12 cellular contexts compared by ENCODE assay signal in the genomic region with DNA sequence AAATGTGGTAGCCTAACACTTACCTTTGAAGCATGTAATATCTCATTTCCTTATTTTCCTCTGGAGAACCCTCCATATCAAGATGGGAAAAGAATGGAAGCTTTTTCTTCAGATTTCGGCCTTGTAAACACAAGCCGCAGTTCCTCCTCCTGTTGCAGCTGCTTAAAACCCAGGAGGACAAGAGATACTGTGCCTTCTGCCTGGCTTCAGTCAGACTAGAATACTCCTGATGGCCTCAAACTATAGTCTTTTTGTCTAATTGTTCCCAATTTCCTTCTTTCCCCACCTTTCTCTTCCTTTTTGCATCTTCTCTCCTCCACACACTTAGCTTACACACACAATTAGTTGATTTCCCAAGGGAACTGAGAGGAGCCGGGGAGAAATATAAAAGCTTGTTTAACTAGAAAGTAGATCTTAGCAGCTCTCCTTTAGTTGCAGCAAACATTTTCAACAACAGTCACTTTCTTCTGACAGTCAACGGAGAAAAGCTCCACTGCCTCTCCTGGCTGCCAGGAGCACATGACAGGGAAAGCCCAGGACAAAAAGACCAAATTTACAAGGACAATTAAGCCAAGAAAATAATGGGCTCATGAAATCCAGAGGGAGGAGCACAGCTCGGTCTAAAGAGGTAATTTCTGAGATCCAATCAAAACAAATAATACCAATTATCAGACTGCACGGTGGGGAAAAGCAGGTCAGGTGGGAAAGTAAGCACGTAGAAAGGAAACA.
DNase-seq lines count a peak whose midpoint lies in the region; ATAC-seq, FAIRE-seq and TF ChIP-seq lines count a peak whose summit lies in the region.
"Had no signal": no experiment of that assay in that cellular context is flagged by ENCODE, and none has a peak within 500 bp of the region (broad histone marks: within the 10 kb centered on the region; RNA-seq: fewer than 3 reads in every experiment).

No MANE protein-coding gene starts in this region.

- no peak overlapping the region for H3K4me2 ChIP-seq in K562 (ENCODE audit: insufficient read depth, low read length)

- H3K36me3 ChIP-seq in K562 (ENCODE audit: control insufficient read depth, insufficient read depth, low read length) (peaks cover 47% of the 10 kb centered on the region; the same call in 2 of the 3 replicates), suprapubic skin (peaks cover 3% of the 10 kb centered on the region)

- TF ChIP-seq EP300 in K562 (IDR thresholded peaks at IDR 0.05; ENCODE audit: low read length) = no peak
- no peak for TF ChIP-seq EP300 in suprapubic skin (IDR thresholded peaks at IDR 0.05)

- H3K4me1 ChIP-seq in K562 (replicated peaks in 1 of 2; ENCODE audit: control insufficient read depth in 2 of 2, insufficient read depth in 2 of 2, low read length in 2 of 2) = peaks cover 0 to 11% of the 10 kb centered on the region in 2 experiments; a peak in 4 of 5 replicates
- peaks cover 31% of the 10 kb centered on the region for H3K4me1 ChIP-seq in suprapubic skin

- no peak for TF ChIP-seq RAD21 in K562 (CRISPR knock-in tag; conservative IDR thresholded peaks at IDR 0.05 in 1 of 2, IDR thresholded peaks at IDR 0.05 in 1 of 2)

- no peak overlapping the region for H2AFZ ChIP-seq in K562 (ENCODE audit: low read depth, low read length)

- TF ChIP-seq POLR2A in K562 (conservative IDR thresholded peaks at IDR 0.05) = no peak; the same call in 1 of the 2 replicates
- no peak for TF ChIP-seq POLR2A in suprapubic skin (IDR thresholded peaks at IDR 0.05)

- 78% methylated on average over 7 of the region's 7 CpGs for WGBS in K562 (ENCODE audit: insufficient coverage, low coverage, missing lambda C conversion rate)
- 45% methylated on average over 7 of the region's 7 CpGs for WGBS in suprapubic skin

- TF ChIP-seq CTCF in K562 (IDR thresholded peaks at IDR 0.05 in 2 of 3, conservative IDR thresholded peaks at IDR 0.05 in 1 of 3; ENCODE audit: insufficient read depth in 2 of 3, low read depth in 1 of 3, low read length in 3 of 3) (no peak), suprapubic skin (IDR thresholded peaks at IDR 0.05) (no peak)

- H3K27ac ChIP-seq in K562 (ENCODE audit: extremely low read depth, low read depth, low read length) (peak overlapping the region; percentile 37; the same call in 2 of the 3 replicates), suprapubic skin (peak overlapping the region; percentile 57)
- H3K27ac ChIP-seq: coronary artery, HL-60 had no signal

- no peak overlapping the region for H3K4me3 ChIP-seq in K562
- H3K4me3 ChIP-seq in suprapubic skin = peak overlapping the region; percentile 4
- H3K4me3 ChIP-seq: coronary artery, lung had no signal

- H3K27me3 ChIP-seq in K562 (ENCODE audit: control insufficient read depth in 2 of 2, insufficient read depth in 2 of 2, low read length in 2 of 2) = no peaks in the 10 kb centered on the region
- no peaks in the 10 kb centered on the region for H3K27me3 ChIP-seq in suprapubic skin

- H3K9ac ChIP-seq in K562 (ENCODE audit: insufficient read depth in 1 of 2, low read depth in 2 of 2, low read length in 2 of 2) = no peak overlapping the region

- in situ Hi-C loops in K562 (cut with MboI) = no loop called here

- CTCF ChIA-PET in K562 (lab: Yijun Ruan, JAX; ENCODE audit: low intra/inter-chr PET ratio) = no interaction called here

- POLR2A ChIA-PET in K562 (lab: Yijun Ruan, JAX) = interaction anchor here (0.6 to 2.9 kb wide), 7 partner anchors 10 to 124 kb away, joined by 3 to 16 read pairs (median 4); no protein-coding TSS in a partner anchor

- no peaks in the 10 kb centered on the region for H4K20me1 ChIP-seq in K562 (replicated peaks; ENCODE audit: control insufficient read depth, insufficient read depth, low read length)

- intact Hi-C loops in K562 (cut with micrococcal nuclease) = no loop called here

- DNase-seq in NCI-H2107 treated with DMSO at 0.1 percent for 48 hours (lab: John Stamatoyannopoulos, UW; ENCODE audit: unreplicated experiment) = peak; percentile 58
- DNase-seq in NCI-H2107 (lab: John Stamatoyannopoulos, UW) = no peak
- DNase-seq in K562 (ENCODE audit: extremely low read depth in 1 of 4, low spot score in 3 of 4) = no peak
- peak; percentile 57 for DNase-seq in inferior parietal cortex (ENCODE audit: extremely low spot score)
- DNase-seq in suprapubic skin (ENCODE audit: low spot score in 2 of 2) = no peak
- no peak for DNase-seq in 8988T
- no peak for DNase-seq in NCI-H187 (lab: John Stamatoyannopoulos, UW)
- DNase-seq in SW 1271 (lab: John Stamatoyannopoulos, UW) = no peak
- DNase-seq: activated CD4-positive, alpha-beta T cell treated with anti-CD3 and anti-CD28 coated beads, Interleukin-2, amount 50 U/mL, for 48 hours had no signal

- H3K9me1 ChIP-seq in K562 (ENCODE audit: control insufficient read depth, insufficient read depth, low read length) = no peaks in the 10 kb centered on the region

- H3K9me3 ChIP-seq in K562 (replicated peaks; ENCODE audit: control insufficient read depth, insufficient read depth, low read depth, low read length) (no peaks in the 10 kb centered on the region), suprapubic skin (no peaks in the 10 kb centered on the region)

- no TSS peak for BruUV-seq in K562 (replicated peaks; lab: Mats Ljungman, UMichigan)

- peaks cover 71% of the 10 kb centered on the region for H3K79me2 ChIP-seq in K562 (ENCODE audit: control insufficient read depth, insufficient read depth, low read length)

- FAIRE-seq in K562 (lab: Jason Lieb, UNC) = no peak

- ATAC-seq in K562 = no peak

TF ChIP-seq in K562, 482 proteins besides CTCF, POLR2A, EP300 and RAD21 (continues in another document):
- TF ChIP-seq, protein P1, sequence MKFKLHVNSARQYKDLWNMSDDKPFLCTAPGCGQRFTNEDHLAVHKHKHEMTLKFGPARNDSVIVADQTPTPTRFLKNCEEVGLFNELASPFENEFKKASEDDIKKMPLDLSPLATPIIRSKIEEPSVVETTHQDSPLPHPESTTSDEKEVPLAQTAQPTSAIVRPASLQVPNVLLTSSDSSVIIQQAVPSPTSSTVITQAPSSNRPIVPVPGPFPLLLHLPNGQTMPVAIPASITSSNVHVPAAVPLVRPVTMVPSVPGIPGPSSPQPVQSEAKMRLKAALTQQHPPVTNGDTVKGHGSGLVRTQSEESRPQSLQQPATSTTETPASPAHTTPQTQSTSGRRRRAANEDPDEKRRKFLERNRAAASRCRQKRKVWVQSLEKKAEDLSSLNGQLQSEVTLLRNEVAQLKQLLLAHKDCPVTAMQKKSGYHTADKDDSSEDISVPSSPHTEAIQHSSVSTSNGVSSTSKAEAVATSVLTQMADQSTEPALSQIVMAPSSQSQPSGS (CRISPR knock-in tag; IDR thresholded peaks at IDR 0.05) = no peak
- TF ChIP-seq CBX5 (IDR thresholded peaks at IDR 0.05; ENCODE audit: borderline replicate concordance, low read depth) = no peak
- no peak for TF ChIP-seq PHTF2 (CRISPR knock-in tag; IDR thresholded peaks at IDR 0.05)
- TF ChIP-seq USF1 (CRISPR knock-in tag; IDR thresholded peaks at IDR 0.05) = no peak
- TF ChIP-seq UBTF (IDR thresholded peaks at IDR 0.05; ENCODE audit: borderline replicate concordance in 1 of 2, low read depth in 2 of 2, low read length in 2 of 2) = no peak
- TF ChIP-seq HIVEP1 (CRISPR knock-in tag; IDR thresholded peaks at IDR 0.05) = no peak

Comparison
In these comparisons a context has a peak if more than half of its experiments do, and no peak if none do; other contexts are left out.
1. DNase-seq: peak in NCI-H2107 treated with DMSO at 0.1 percent for 48 hours (single experiment) and inferior parietal cortex (single experiment); none in NCI-H2107 (single experiment), K562 (0 of 4), suprapubic skin (0 of 2), 8988T (single experiment), NCI-H187 (0 of 2) and SW 1271 (0 of 2).